In the genomic region with DNA sequence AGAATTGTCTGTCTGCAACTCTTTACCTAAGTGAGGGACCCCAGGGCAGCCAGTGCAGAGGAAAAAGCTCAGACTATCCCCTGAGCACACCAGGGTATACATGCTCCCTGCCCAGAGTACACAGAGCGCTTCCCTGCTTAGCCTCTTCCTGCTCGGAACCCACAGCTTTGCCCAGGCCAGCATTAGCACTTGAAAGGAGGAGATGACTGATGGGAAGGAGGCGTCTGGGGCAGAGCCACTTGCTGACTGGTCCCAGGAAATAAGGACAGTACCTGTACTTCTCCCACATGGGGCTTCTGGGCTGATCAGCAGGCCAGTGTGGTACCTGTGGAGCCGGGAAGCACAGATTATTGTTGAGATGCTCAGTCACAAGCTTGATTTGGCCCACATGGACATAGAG, we compare ENCODE assay signal across 2 cellular contexts.
TF ChIP-seq lines count a peak whose summit lies in the region.

No MANE protein-coding gene starts in this region.

TF ChIP-seq in HCT116, 20 proteins besides CTCF, POLR2A, EP300 and RAD21 (continued from another document):
- TF ChIP-seq FOSL1 (IDR thresholded peaks at IDR 0.05; ENCODE audit: low read depth) (no peak), SIN3A (IDR thresholded peaks at IDR 0.05; ENCODE audit: low read depth) (no peak), CBX3 (IDR thresholded peaks at IDR 0.05; ENCODE audit: low read depth) (no peak), POLR2AphosphoS5 (IDR thresholded peaks at IDR 0.05; ENCODE audit: low read depth, low read length) (no peak), CEBPB (IDR thresholded peaks at IDR 0.05; ENCODE audit: low read depth) (no peak), SP1 (IDR thresholded peaks at IDR 0.05; ENCODE audit: low read depth) (no peak), EZH2phosphoT487 (IDR thresholded peaks at IDR 0.05; ENCODE audit: borderline replicate concordance) (no peak), YY1 (IDR thresholded peaks at IDR 0.05; ENCODE audit: extremely low read depth, insufficient replicate concordance, low read depth, low read length) (no peak), EZH2 (IDR thresholded peaks at IDR 0.05) (no peak), JUND (IDR thresholded peaks at IDR 0.05) (no peak), TCF7L2 (IDR thresholded peaks at IDR 0.05; ENCODE audit: borderline replicate concordance, extremely low read depth, insufficient read depth, insufficient read length) (no peak)
- TF ChIP-seq, protein P1, sequence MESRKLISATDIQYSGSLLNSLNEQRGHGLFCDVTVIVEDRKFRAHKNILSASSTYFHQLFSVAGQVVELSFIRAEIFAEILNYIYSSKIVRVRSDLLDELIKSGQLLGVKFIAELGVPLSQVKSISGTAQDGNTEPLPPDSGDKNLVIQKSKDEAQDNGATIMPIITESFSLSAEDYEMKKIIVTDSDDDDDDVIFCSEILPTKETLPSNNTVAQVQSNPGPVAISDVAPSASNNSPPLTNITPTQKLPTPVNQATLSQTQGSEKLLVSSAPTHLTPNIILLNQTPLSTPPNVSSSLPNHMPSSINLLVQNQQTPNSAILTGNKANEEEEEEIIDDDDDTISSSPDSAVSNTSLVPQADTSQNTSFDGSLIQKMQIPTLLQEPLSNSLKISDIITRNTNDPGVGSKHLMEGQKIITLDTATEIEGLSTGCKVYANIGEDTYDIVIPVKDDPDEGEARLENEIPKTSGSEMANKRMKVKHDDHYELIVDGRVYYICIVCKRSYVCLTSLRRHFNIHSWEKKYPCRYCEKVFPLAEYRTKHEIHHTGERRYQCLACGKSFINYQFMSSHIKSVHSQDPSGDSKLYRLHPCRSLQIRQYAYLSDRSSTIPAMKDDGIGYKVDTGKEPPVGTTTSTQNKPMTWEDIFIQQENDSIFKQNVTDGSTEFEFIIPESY (IDR thresholded peaks at IDR 0.05; ENCODE audit: extremely low read depth, insufficient replicate concordance, low read length) = no peak
- TF ChIP-seq, protein P2, sequence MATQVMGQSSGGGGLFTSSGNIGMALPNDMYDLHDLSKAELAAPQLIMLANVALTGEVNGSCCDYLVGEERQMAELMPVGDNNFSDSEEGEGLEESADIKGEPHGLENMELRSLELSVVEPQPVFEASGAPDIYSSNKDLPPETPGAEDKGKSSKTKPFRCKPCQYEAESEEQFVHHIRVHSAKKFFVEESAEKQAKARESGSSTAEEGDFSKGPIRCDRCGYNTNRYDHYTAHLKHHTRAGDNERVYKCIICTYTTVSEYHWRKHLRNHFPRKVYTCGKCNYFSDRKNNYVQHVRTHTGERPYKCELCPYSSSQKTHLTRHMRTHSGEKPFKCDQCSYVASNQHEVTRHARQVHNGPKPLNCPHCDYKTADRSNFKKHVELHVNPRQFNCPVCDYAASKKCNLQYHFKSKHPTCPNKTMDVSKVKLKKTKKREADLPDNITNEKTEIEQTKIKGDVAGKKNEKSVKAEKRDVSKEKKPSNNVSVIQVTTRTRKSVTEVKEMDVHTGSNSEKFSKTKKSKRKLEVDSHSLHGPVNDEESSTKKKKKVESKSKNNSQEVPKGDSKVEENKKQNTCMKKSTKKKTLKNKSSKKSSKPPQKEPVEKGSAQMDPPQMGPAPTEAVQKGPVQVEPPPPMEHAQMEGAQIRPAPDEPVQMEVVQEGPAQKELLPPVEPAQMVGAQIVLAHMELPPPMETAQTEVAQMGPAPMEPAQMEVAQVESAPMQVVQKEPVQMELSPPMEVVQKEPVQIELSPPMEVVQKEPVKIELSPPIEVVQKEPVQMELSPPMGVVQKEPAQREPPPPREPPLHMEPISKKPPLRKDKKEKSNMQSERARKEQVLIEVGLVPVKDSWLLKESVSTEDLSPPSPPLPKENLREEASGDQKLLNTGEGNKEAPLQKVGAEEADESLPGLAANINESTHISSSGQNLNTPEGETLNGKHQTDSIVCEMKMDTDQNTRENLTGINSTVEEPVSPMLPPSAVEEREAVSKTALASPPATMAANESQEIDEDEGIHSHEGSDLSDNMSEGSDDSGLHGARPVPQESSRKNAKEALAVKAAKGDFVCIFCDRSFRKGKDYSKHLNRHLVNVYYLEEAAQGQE (IDR thresholded peaks at IDR 0.05; ENCODE audit: low read depth) = no peak
- TF ChIP-seq, protein P3, sequence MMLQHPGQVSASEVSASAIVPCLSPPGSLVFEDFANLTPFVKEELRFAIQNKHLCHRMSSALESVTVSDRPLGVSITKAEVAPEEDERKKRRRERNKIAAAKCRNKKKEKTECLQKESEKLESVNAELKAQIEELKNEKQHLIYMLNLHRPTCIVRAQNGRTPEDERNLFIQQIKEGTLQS (IDR thresholded peaks at IDR 0.05) = no peak

TF ChIP-seq in WTC11, 78 proteins besides CTCF, POLR2A, EP300 and RAD21 (continued from another document):
- TF ChIP-seq, protein P4, sequence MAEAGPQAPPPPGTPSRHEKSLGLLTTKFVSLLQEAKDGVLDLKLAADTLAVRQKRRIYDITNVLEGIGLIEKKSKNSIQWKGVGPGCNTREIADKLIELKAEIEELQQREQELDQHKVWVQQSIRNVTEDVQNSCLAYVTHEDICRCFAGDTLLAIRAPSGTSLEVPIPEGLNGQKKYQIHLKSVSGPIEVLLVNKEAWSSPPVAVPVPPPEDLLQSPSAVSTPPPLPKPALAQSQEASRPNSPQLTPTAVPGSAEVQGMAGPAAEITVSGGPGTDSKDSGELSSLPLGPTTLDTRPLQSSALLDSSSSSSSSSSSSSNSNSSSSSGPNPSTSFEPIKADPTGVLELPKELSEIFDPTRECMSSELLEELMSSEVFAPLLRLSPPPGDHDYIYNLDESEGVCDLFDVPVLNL (CRISPR knock-in tag; IDR thresholded peaks at IDR 0.05; ENCODE audit: borderline replicate concordance, low read depth) = no peak
- no peak for TF ChIP-seq NR2C2 (CRISPR knock-in tag; IDR thresholded peaks at IDR 0.05)
- no peak for TF ChIP-seq ZNF396 (CRISPR knock-in tag; IDR thresholded peaks at IDR 0.05; ENCODE audit: borderline replicate concordance)
- no peak for TF ChIP-seq ZNF423 (CRISPR knock-in tag; IDR thresholded peaks at IDR 0.05)
- no peak for TF ChIP-seq SP1 (CRISPR knock-in tag; conservative IDR thresholded peaks at IDR 0.05)
- no peak for TF ChIP-seq ATF1 (CRISPR knock-in tag; IDR thresholded peaks at IDR 0.05)
- TF ChIP-seq, protein P5, sequence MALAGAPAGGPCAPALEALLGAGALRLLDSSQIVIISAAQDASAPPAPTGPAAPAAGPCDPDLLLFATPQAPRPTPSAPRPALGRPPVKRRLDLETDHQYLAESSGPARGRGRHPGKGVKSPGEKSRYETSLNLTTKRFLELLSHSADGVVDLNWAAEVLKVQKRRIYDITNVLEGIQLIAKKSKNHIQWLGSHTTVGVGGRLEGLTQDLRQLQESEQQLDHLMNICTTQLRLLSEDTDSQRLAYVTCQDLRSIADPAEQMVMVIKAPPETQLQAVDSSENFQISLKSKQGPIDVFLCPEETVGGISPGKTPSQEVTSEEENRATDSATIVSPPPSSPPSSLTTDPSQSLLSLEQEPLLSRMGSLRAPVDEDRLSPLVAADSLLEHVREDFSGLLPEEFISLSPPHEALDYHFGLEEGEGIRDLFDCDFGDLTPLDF (CRISPR knock-in tag; IDR thresholded peaks at IDR 0.05) = no peak
- no peak for TF ChIP-seq TEAD1 (CRISPR knock-in tag; IDR thresholded peaks at IDR 0.05)
- TF ChIP-seq MYBL2 (CRISPR knock-in tag; IDR thresholded peaks at IDR 0.05) = no peak
- TF ChIP-seq, protein P6, sequence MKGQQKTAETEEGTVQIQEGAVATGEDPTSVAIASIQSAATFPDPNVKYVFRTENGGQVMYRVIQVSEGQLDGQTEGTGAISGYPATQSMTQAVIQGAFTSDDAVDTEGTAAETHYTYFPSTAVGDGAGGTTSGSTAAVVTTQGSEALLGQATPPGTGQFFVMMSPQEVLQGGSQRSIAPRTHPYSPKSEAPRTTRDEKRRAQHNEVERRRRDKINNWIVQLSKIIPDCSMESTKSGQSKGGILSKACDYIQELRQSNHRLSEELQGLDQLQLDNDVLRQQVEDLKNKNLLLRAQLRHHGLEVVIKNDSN (CRISPR knock-in tag; IDR thresholded peaks at IDR 0.05) = no peak
- TF ChIP-seq FOXP1 (CRISPR knock-in tag; IDR thresholded peaks at IDR 0.05; ENCODE audit: borderline replicate concordance) = no peak
